In genomic region chr4:116638592-116638991, GRCh38 we compare ENCODE assay signal across 2 cellular contexts.
TF ChIP-seq lines count a peak whose summit lies in the region.

No MANE protein-coding gene starts in this region.

TF ChIP-seq in SK-N-SH, 30 proteins besides CTCF, POLR2A, EP300 and RAD21 (continued from another document):
- TF ChIP-seq RCOR1 (IDR thresholded peaks at IDR 0.05; ENCODE audit: low read length) (peak; percentile 33; the same call in 1 of the 2 replicates), FOSL2 (IDR thresholded peaks at IDR 0.05; ENCODE audit: borderline replicate concordance, low read depth) (no peak), ZBTB33 (IDR thresholded peaks at IDR 0.05; ENCODE audit: borderline replicate concordance, low read depth) (no peak)

TF ChIP-seq in SK-N-SH treated with all-trans-retinoic acid at 6 μM for 48 hours, 23 proteins besides CTCF, POLR2A, EP300 and RAD21:
- TF ChIP-seq CSRNP3 (CRISPR knock-in tag; IDR thresholded peaks at IDR 0.05), result no peak
- no peak for TF ChIP-seq PPARA (CRISPR knock-in tag; IDR thresholded peaks at IDR 0.05; ENCODE audit: borderline replicate concordance)
